ENCODE assay signal across 1 cellular context in the genomic region with DNA sequence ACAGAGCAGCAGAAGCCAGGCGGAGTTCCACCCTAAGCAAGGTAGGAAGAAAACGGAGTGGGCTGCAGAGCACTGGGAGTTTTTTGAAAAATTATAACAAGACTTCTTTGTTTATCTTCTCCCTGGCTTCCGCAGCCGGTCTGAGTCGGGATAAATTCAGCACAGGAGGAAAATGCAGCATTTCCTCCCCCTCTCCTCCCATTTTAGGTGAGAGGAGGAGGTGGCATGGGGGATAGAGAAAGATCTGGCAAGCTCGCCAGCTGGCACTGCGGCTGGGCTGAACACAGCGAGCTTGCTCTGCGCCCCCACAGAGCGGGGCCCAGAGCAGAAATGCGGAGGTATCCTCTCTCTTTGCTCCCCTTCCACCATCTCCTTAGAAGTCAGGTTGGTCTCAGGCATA.
TF ChIP-seq lines count a peak whose summit lies in the region.

No MANE protein-coding gene starts in this region.

TF ChIP-seq in SK-N-SH, 30 proteins besides CTCF, POLR2A, EP300 and RAD21 (continued from another document):
- no peak for TF ChIP-seq MEF2A (IDR thresholded peaks at IDR 0.05; ENCODE audit: borderline replicate concordance, low read depth)
TF ChIP-seq in SK-N-SH: peak in this region for 0.
